ENCODE assay signal across 18 cellular contexts in genomic region chr1:3905266-3905952, GRCh38.
"Had no signal": no experiment of that assay in that cellular context is flagged by ENCODE, and none has a peak within 500 bp of the region (broad histone marks: within the 10 kb centered on the region; RNA-seq: fewer than 3 reads in every experiment).

No MANE protein-coding gene starts in this region.

- H3K9me3 ChIP-seq: heart left ventricle, prostate gland had no signal

- ATAC-seq: activated T-helper 17 cell treated with anti-CD3 and anti-CD28 coated beads, Interleukin-2, amount 50 U/mL, for 72 hours; heart left ventricle; left colon; natural killer cell; right cardiac atrium had no signal

- H3K27me3 Mint-ChIP-seq: activated T-helper 17 cell treated with anti-CD3 and anti-CD28 coated beads, Interleukin-2, amount 50 U/mL, for 72 hours had no signal

- DNase-seq: activated CD4-positive, CD25-positive, alpha-beta regulatory T cell; activated naive CD8-positive, alpha-beta T cell treated with anti-CD3 and anti-CD28 coated beads, Interleukin-2, amount 10 ng/mL, durations not matched to agents 7 days and 5 days; brain microvascular endothelial cell; effector memory CD4-positive, alpha-beta T cell; foreskin melanocyte; heart left ventricle; left colon; natural killer cell; occipital lobe; right cardiac atrium; stimulated activated CD4-positive, alpha-beta T cell treated with anti-CD3 and anti-CD28 coated beads, Interleukin-4, amount 100 ng/mL, for 4 hours; stimulated activated CD8-positive, alpha-beta memory T cell treated with anti-CD3 and anti-CD28 coated beads, Interleukin-4, amount 100 ng/mL, for 48 hours; stimulated activated naive CD4-positive, alpha-beta T cell treated with Interleukin-2 at 50 U/mL for 16 hours had no signal

- H3K9me3 Mint-ChIP-seq: activated naive CD8-positive, alpha-beta T cell treated with anti-CD3 and anti-CD28 coated beads, Interleukin-2, amount 10 ng/mL, durations not matched to agents 7 days and 5 days; activated T-helper 17 cell treated with anti-CD3 and anti-CD28 coated beads, Interleukin-2, amount 50 U/mL, for 72 hours; dendritic cell treated with granulocyte-macrophage colony-stimulating factor and Interleukin-4, amounts not matched to agents 40 ng/mL and 50 ng/mL, for 4 days; natural killer cell; T-helper 2 cell treated with Interferon-gamma antibody and Interleukin-4, amounts not matched to agents 5 μg/mL and 100 μg/mL, for 36 hours had no signal

- H3K36me3 Mint-ChIP-seq: activated naive CD8-positive, alpha-beta T cell treated with anti-CD3 and anti-CD28 coated beads, Interleukin-2, amount 10 ng/mL, durations not matched to agents 7 days and 5 days; natural killer cell had no signal

- H3K27ac Mint-ChIP-seq: activated naive CD8-positive, alpha-beta T cell treated with anti-CD3 and anti-CD28 coated beads, Interleukin-2, amount 10 ng/mL, durations not matched to agents 7 days and 5 days; activated T-helper 17 cell treated with anti-CD3 and anti-CD28 coated beads, Interleukin-2, amount 50 U/mL, for 72 hours; dendritic cell treated with granulocyte-macrophage colony-stimulating factor and Interleukin-4, amounts not matched to agents 40 ng/mL and 50 ng/mL, for 4 days; natural killer cell; T-helper 2 cell treated with Interferon-gamma antibody and Interleukin-4, amounts not matched to agents 5 μg/mL and 100 μg/mL, for 36 hours had no signal

- H3K27me3 ChIP-seq: brain microvascular endothelial cell had no signal

- H3K4me3 Mint-ChIP-seq: activated naive CD8-positive, alpha-beta T cell treated with anti-CD3 and anti-CD28 coated beads, Interleukin-2, amount 10 ng/mL, durations not matched to agents 7 days and 5 days; activated T-helper 17 cell treated with anti-CD3 and anti-CD28 coated beads, Interleukin-2, amount 50 U/mL, for 72 hours; dendritic cell treated with granulocyte-macrophage colony-stimulating factor and Interleukin-4, amounts not matched to agents 40 ng/mL and 50 ng/mL, for 4 days; natural killer cell; T-helper 2 cell treated with Interferon-gamma antibody and Interleukin-4, amounts not matched to agents 5 μg/mL and 100 μg/mL, for 36 hours had no signal

- H3K36me3 ChIP-seq: brain microvascular endothelial cell, heart left ventricle, prostate gland had no signal

- FAIRE-seq: small intestine had no signal

- H3K4me3 ChIP-seq: heart left ventricle, prostate gland had no signal

- H3K4me1 ChIP-seq: prostate gland had no signal

- H3K27ac ChIP-seq: brain microvascular endothelial cell, heart left ventricle, prostate gland had no signal
